ENCODE assay signal across 25 cellular contexts in genomic region chr17:80509311-80509710, GRCh38. TPM values are rescaled to one million over a fixed set of nuclear protein-coding genes. Genes with fewer than 3 reads are reported as not detected.
"Had no signal": no experiment of that assay in that cellular context is flagged by ENCODE, and none has a peak within 500 bp of the region (broad histone marks: within the 10 kb centered on the region; RNA-seq: fewer than 3 reads in every experiment).

No MANE protein-coding gene starts in this region.

- H3K9me3 ChIP-seq: esophagus muscularis mucosa, gastroesophageal sphincter, heart right ventricle, left lung, lower lobe of right lung, mucosa of descending colon had no signal

- DNase-seq: dermis blood vessel endothelial cell; dorsolateral prefrontal cortex; effector CD4-positive, alpha-beta T cell; effector memory CD4-positive, alpha-beta T cell; foreskin keratinocyte; heart right ventricle; hippocampal formation; left cardiac atrium; left lung; left ventricle myocardium superior; lower lobe of right lung; mesenchymal stem cell; mucosa of descending colon had no signal

- H3K36me3 ChIP-seq: esophagus muscularis mucosa, gastroesophageal sphincter, heart right ventricle, left lung, lower lobe of right lung had no signal

- ATAC-seq: foreskin keratinocyte, gastroesophageal sphincter, heart right ventricle, left cardiac atrium, left lung, left ventricle myocardium superior, lower lobe of right lung, mucosa of descending colon had no signal

- H3K27ac Mint-ChIP-seq: mesothelial cell of epicardium had no signal

- H3K4me1 ChIP-seq: esophagus muscularis mucosa, gastroesophageal sphincter, heart right ventricle, left lung, lower lobe of right lung had no signal

- H3K27ac ChIP-seq: coronary artery, dorsolateral prefrontal cortex, esophagus muscularis mucosa, foreskin keratinocyte, gastroesophageal sphincter, heart right ventricle, left lung, lower lobe of right lung had no signal

- H3K4me3 Mint-ChIP-seq: mesothelial cell of epicardium had no signal

- FAIRE-seq: colon, endothelial cell of umbilical vein, frontal cortex, islet of Langerhans, keratinocyte had no signal

- H3K9me3 Mint-ChIP-seq: mesothelial cell of epicardium had no signal

- H3K4me3 ChIP-seq: coronary artery, dorsolateral prefrontal cortex, esophagus muscularis mucosa, gastroesophageal sphincter, heart right ventricle, left lung, lower lobe of right lung, mucosa of descending colon had no signal

- H3K4me1 Mint-ChIP-seq: mesothelial cell of epicardium had no signal

- H3K36me3 Mint-ChIP-seq: mesothelial cell of epicardium had no signal

RNA-seq across cellular contexts. Expression of gene NPTX1, which starts 32.9 kb away (rescaled TPM):
- total RNA-seq: endothelial cell of umbilical vein, epithelial cell of proximal tubule, heart right ventricle, kidney epithelial cell, left cardiac atrium, left ventricle myocardium superior, mesenteric fat pad had no signal
- polyA plus RNA-seq: foreskin keratinocyte had no signal
